ENCODE assay signal across 8 cellular contexts in genomic region chr2:39778233-39778632, GRCh38. TPM values are rescaled to one million over a fixed set of nuclear protein-coding genes. Genes with fewer than 3 reads are reported as not detected.
DNase-seq lines count a peak whose midpoint lies in the region; ATAC-seq and TF ChIP-seq lines count a peak whose summit lies in the region.

No MANE protein-coding gene starts in this region.

- no peaks in the 10 kb centered on the region for H3K27me3 Mint-ChIP-seq in activated T-helper 17 cell treated with anti-CD3 and anti-CD28 coated beads, Interleukin-2, amount 50 U/mL, for 72 hours
- peaks cover 0 to 4% (median 0%) of the 10 kb centered on the region in 3 donors for H3K27me3 Mint-ChIP-seq in immature natural killer cell (ENCODE audit: low read depth in 3 of 3)

- H3K4me1 ChIP-seq in cardiac muscle cell (ENCODE audit: low read depth) = peaks cover 16% of the 10 kb centered on the region
- H3K4me1 ChIP-seq in thoracic aorta (ENCODE audit: control insufficient read depth in 1 of 2, low read depth in 2 of 2) = peaks cover 18 to 54% of the 10 kb centered on the region in 2 donors

- H3K27me3 ChIP-seq in cardiac muscle cell = no peaks in the 10 kb centered on the region
- H3K27me3 ChIP-seq in thoracic aorta (replicated peaks; ENCODE audit: insufficient read depth) = no peaks in the 10 kb centered on the region

- intact Hi-C loops in left cardiac atrium (cut with DNase I) = no loop called here

- peak overlapping the region; percentile 98 for H3K27ac Mint-ChIP-seq in activated T-helper 17 cell treated with anti-CD3 and anti-CD28 coated beads, Interleukin-2, amount 50 U/mL, for 72 hours
- peak overlapping the region; percentile 88 to 93 (median 92) for H3K27ac Mint-ChIP-seq in immature natural killer cell

- H3K9me3 ChIP-seq in cardiac muscle cell (ENCODE audit: low read depth) (no peaks in the 10 kb centered on the region), thoracic aorta (no peaks in the 10 kb centered on the region)

- H3K36me3 ChIP-seq in cardiac muscle cell (no peaks in the 10 kb centered on the region), thoracic aorta (no peaks in the 10 kb centered on the region)

- H3K4me1 Mint-ChIP-seq in activated T-helper 17 cell treated with anti-CD3 and anti-CD28 coated beads, Interleukin-2, amount 50 U/mL, for 72 hours = peaks cover 38% of the 10 kb centered on the region
- H3K4me1 Mint-ChIP-seq in immature natural killer cell = peaks cover 57 to 69% of the 10 kb centered on the region in 2 donors

- TF ChIP-seq CTCF in cardiac muscle cell (IDR thresholded peaks at IDR 0.05; ENCODE audit: low read depth, low read length) = no peak
- no peak for TF ChIP-seq CTCF in thoracic aorta (IDR thresholded peaks at IDR 0.05)

- DNase-seq in cardiac muscle cell (ENCODE audit: low read depth in 1 of 2, low spot score in 1 of 2) (no peak), left cardiac atrium (no peak), immature natural killer cell (no peak), thoracic aorta (ENCODE audit: low spot score) (no peak), D341Med (ENCODE audit: low spot score) (no peak), NOMO-1 (lab: John Stamatoyannopoulos, UW; ENCODE audit: unreplicated experiment in 2 of 2) (no peak), SHP77 treated with DMSO at 0.1 percent for 48 hours (lab: John Stamatoyannopoulos, UW) (no peak)

- peak overlapping the region; percentile 100 for H3K4me3 Mint-ChIP-seq in activated T-helper 17 cell treated with anti-CD3 and anti-CD28 coated beads, Interleukin-2, amount 50 U/mL, for 72 hours
- peak overlapping the region; percentile 96 to 98 (median 97) for H3K4me3 Mint-ChIP-seq in immature natural killer cell

- H3K27ac ChIP-seq in cardiac muscle cell (peak overlapping the region; percentile 93), thoracic aorta (peak overlapping the region in 1 of 2 donors; percentile 86)

- ATAC-seq in left cardiac atrium (no peak), thoracic aorta (ENCODE audit: insufficient number of reproducible peaks, low FRiP score, low read depth) (no peak)
- no peak for ATAC-seq in activated T-helper 17 cell treated with anti-CD3 and anti-CD28 coated beads, Interleukin-2, amount 50 U/mL, for 72 hours (replicated peaks)

- peaks cover 44% of the 10 kb centered on the region for H3K36me3 Mint-ChIP-seq in activated T-helper 17 cell treated with anti-CD3 and anti-CD28 coated beads, Interleukin-2, amount 50 U/mL, for 72 hours (ENCODE audit: low read depth)
- peaks cover 0 to 4% (median 0%) of the 10 kb centered on the region in 3 donors for H3K36me3 Mint-ChIP-seq in immature natural killer cell

- H3K4me3 ChIP-seq in cardiac muscle cell = peak overlapping the region; percentile 80
- H3K4me3 ChIP-seq in thoracic aorta = peak overlapping the region; percentile 97

- no peaks in the 10 kb centered on the region for H3K9me3 Mint-ChIP-seq in activated T-helper 17 cell treated with anti-CD3 and anti-CD28 coated beads, Interleukin-2, amount 50 U/mL, for 72 hours
- H3K9me3 Mint-ChIP-seq in immature natural killer cell = no peaks in the 10 kb centered on the region

RNA-seq across cellular contexts. Expression of gene THUMPD2, which starts 0.8 kb away (rescaled TPM):
- total RNA-seq in cardiac muscle cell = 7.0 and 8.4 TPM in 2 replicates
- polyA plus RNA-seq in cardiac muscle cell = 11.8 and 12.1 TPM in 2 replicates
- 1 to 10 TPM; 8.5 to 8.7 TPM for total RNA-seq in left cardiac atrium
- total RNA-seq in activated T-helper 17 cell treated with anti-CD3 and anti-CD28 coated beads, Interleukin-2, amount 50 U/mL, for 72 hours = 10 to 100 TPM; 16.7 to 24.7 TPM
- polyA plus RNA-seq in immature natural killer cell = 10 to 100 TPM in 1 of 3 donors, 1 to 10 TPM in 2; 4.0 to 15.0 (median 5.1) TPM
- 10 to 100 TPM; 29.1 to 32.0 TPM for total RNA-seq in thoracic aorta
